Comparison of ENCODE assay signal across 8 cellular contexts in genomic region chr22:39343259-39344045, GRCh38. TPM values are rescaled to one million over a fixed set of nuclear protein-coding genes. Genes with fewer than 3 reads are reported as not detected.
DNase-seq lines count a peak whose midpoint lies in the region; ATAC-seq and TF ChIP-seq lines count a peak whose summit lies in the region.

No MANE protein-coding gene starts in this region.

- H3K9me3 Mint-ChIP-seq in Calu3 (ENCODE audit: low read depth, unreplicated experiment) = no peaks in the 10 kb centered on the region
- H3K9me3 Mint-ChIP-seq in activated naive CD8-positive, alpha-beta T cell treated with anti-CD3 and anti-CD28 coated beads, Interleukin-2, amount 10 ng/mL, durations not matched to agents 7 days and 5 days = no peaks in the 10 kb centered on the region

- in situ Hi-C loops in KBM-7 (cut with MboI; ENCODE audit: low pct_unique_long_range_greater_than_20kb, low sequenced_read_pairs) = no loop called here

- ATAC-seq in activated naive CD8-positive, alpha-beta T cell treated with anti-CD3 and anti-CD28 coated beads, Interleukin-2, amount 10 ng/mL, durations not matched to agents 7 days and 5 days (ENCODE audit: low read depth) = peak; percentile 96
- ATAC-seq in psoas muscle = peak; percentile 68 to 90 (median 86)
- ATAC-seq in GM21360 (IDR thresholded peaks at IDR 0.05; ENCODE audit: unreplicated experiment) = no peak
- ATAC-seq in GM21526 (IDR thresholded peaks at IDR 0.05; ENCODE audit: low FRiP score, unreplicated experiment) = no peak

- H3K4me3 Mint-ChIP-seq in Calu3 (ENCODE audit: low read depth, unreplicated experiment) = no peak overlapping the region
- H3K4me3 Mint-ChIP-seq in activated naive CD8-positive, alpha-beta T cell treated with anti-CD3 and anti-CD28 coated beads, Interleukin-2, amount 10 ng/mL, durations not matched to agents 7 days and 5 days = no peak overlapping the region

- H3K27ac ChIP-seq in SJCRH30 (no peak overlapping the region), cardiac muscle cell (no peak overlapping the region), psoas muscle (no peak overlapping the region)

- POLR2A ChIA-PET in activated naive CD8-positive, alpha-beta T cell treated with anti-CD3 and anti-CD28 coated beads, Interleukin-2, amount 10 ng/mL, durations not matched to agents 7 days and 5 days (lab: Charles Lee) = interaction anchor here (2.3 to 2.7 kb wide), 2 partner anchors 24 to 176 kb away, joined by 6 to 13 read pairs; partner anchors contain the start of genes ATF4 and RPL3

- intact Hi-C loops in Calu3 (cut with micrococcal nuclease; ENCODE audit: unreplicated experiment) = no loop called here
- intact Hi-C loops in psoas muscle (cut with DNase I) = loop anchor here (5.0 to 10.0 kb wide), 2 partner anchors 171 to 184 kb away; no protein-coding TSS in a partner anchor

- DNase-seq in Calu3 (peak; percentile 71), KBM-7 (peak; percentile 79), SJCRH30 (peak; percentile 39 to 63), cardiac muscle cell (ENCODE audit: low read depth in 1 of 2, low spot score in 1 of 2) (peak; percentile 77 to 81), psoas muscle (peak in 1 of 2 donors; percentile 70)
- peak; percentile 52 for DNase-seq in activated naive CD8-positive, alpha-beta T cell treated with anti-CD3 and anti-CD28 coated beads, Interleukin-2, amount 10 ng/mL, durations not matched to agents 7 days and 5 days

- H3K4me1 Mint-ChIP-seq in Calu3 (ENCODE audit: low read depth, unreplicated experiment) = peaks cover 32% of the 10 kb centered on the region
- peaks cover 4% of the 10 kb centered on the region for H3K4me1 Mint-ChIP-seq in activated naive CD8-positive, alpha-beta T cell treated with anti-CD3 and anti-CD28 coated beads, Interleukin-2, amount 10 ng/mL, durations not matched to agents 7 days and 5 days

- CTCF ChIA-PET in Calu3 (lab: Charles Lee) = interaction anchor here (0.6 to 1.6 kb wide), 9 partner anchors 9 to 186 kb away, joined by 3 to 8 read pairs (median 4); partner anchors contain the start of genes RPL3 and TAB1

- H3K27me3 Mint-ChIP-seq in Calu3 (ENCODE audit: unreplicated experiment) = no peaks in the 10 kb centered on the region
- H3K27me3 Mint-ChIP-seq in activated naive CD8-positive, alpha-beta T cell treated with anti-CD3 and anti-CD28 coated beads, Interleukin-2, amount 10 ng/mL, durations not matched to agents 7 days and 5 days = peaks cover 9% of the 10 kb centered on the region

- no TSS peak for BruUV-seq in Calu3 (replicated peaks; lab: Mats Ljungman, UMichigan)

- peaks cover 4% of the 10 kb centered on the region for H3K36me3 Mint-ChIP-seq in Calu3 (ENCODE audit: insufficient read depth, unreplicated experiment)
- no peaks in the 10 kb centered on the region for H3K36me3 Mint-ChIP-seq in activated naive CD8-positive, alpha-beta T cell treated with anti-CD3 and anti-CD28 coated beads, Interleukin-2, amount 10 ng/mL, durations not matched to agents 7 days and 5 days

- no peaks in the 10 kb centered on the region for H3K36me3 ChIP-seq in SJCRH30
- H3K36me3 ChIP-seq in cardiac muscle cell = no peaks in the 10 kb centered on the region
- H3K36me3 ChIP-seq in psoas muscle (ENCODE audit: insufficient read depth in 1 of 2, low read depth in 1 of 2) = no peaks in the 10 kb centered on the region

- H3K4me3 ChIP-seq in SJCRH30 = no peak overlapping the region
- no peak overlapping the region for H3K4me3 ChIP-seq in cardiac muscle cell
- no peak overlapping the region for H3K4me3 ChIP-seq in psoas muscle

- H3K27me3 ChIP-seq in SJCRH30 (no peaks in the 10 kb centered on the region), cardiac muscle cell (no peaks in the 10 kb centered on the region), psoas muscle (ENCODE audit: insufficient read depth in 3 of 3, low read length in 2 of 3) (peaks cover 0 to 3% (median 0%) of the 10 kb centered on the region in 3 donors)

- WGBS in psoas muscle, 3 donors = 29 to 32% (median 32%) methylated on average over 15 of the region's 15 CpGs

- no peak overlapping the region for H3K27ac Mint-ChIP-seq in Calu3 (ENCODE audit: unreplicated experiment)
- H3K27ac Mint-ChIP-seq in activated naive CD8-positive, alpha-beta T cell treated with anti-CD3 and anti-CD28 coated beads, Interleukin-2, amount 10 ng/mL, durations not matched to agents 7 days and 5 days = no peak overlapping the region

- TF ChIP-seq CTCF in Calu3 (IDR thresholded peaks at IDR 0.05; ENCODE audit: unreplicated experiment) (peak; percentile 74), cardiac muscle cell (IDR thresholded peaks at IDR 0.05; ENCODE audit: low read depth, low read length) (peak; percentile 92), psoas muscle (IDR thresholded peaks at IDR 0.05) (peak; percentile 67)

- H3K9me3 ChIP-seq in SJCRH30 (replicated peaks) (no peaks in the 10 kb centered on the region), cardiac muscle cell (ENCODE audit: low read depth) (no peaks in the 10 kb centered on the region), psoas muscle (no peaks in the 10 kb centered on the region)

- H3K4me1 ChIP-seq in SJCRH30 (no peaks in the 10 kb centered on the region), cardiac muscle cell (ENCODE audit: low read depth) (no peaks in the 10 kb centered on the region), psoas muscle (no peaks in the 10 kb centered on the region)

RNA-seq across cellular contexts. Expression of gene SYNGR1, which starts 6.3 kb away (rescaled TPM):
- total RNA-seq in Calu3 (2022) (12.3 and 16.8 TPM in 2 replicates), cardiac muscle cell (40.7 and 61.8 TPM in 2 replicates), psoas muscle (10 to 100 TPM; 15.3 to 20.4 (median 16.0) TPM)
- total RNA-seq in SJCRH30 (2014; rRNA removed; shearing (Covaris generic)) = 3.2 and 4.0 TPM in 2 replicates
- 10 to 100 TPM; 27.1 to 31.6 TPM for total RNA-seq in activated naive CD8-positive, alpha-beta T cell treated with anti-CD3 and anti-CD28 coated beads, Interleukin-2, amount 10 ng/mL, durations not matched to agents 7 days and 5 days
- polyA plus RNA-seq in cardiac muscle cell (81.9 and 112 TPM in 2 replicates), psoas muscle (10 to 100 TPM; 28.5 to 39.9 (median 37.1) TPM)

RNA-seq across cellular contexts. Expression of gene RPL3, which starts 24.0 kb away (rescaled TPM):
- total RNA-seq in Calu3 (2022) = 977 and 1,058 TPM in 2 replicates
- total RNA-seq in SJCRH30 (2014; rRNA removed; shearing (Covaris generic)) = 1,999 and 2,056 TPM in 2 replicates
- total RNA-seq in activated naive CD8-positive, alpha-beta T cell treated with anti-CD3 and anti-CD28 coated beads, Interleukin-2, amount 10 ng/mL, durations not matched to agents 7 days and 5 days = 1,000 to 10,000 TPM; 1,927 to 2,015 TPM
- 2,304 and 2,959 TPM in 2 replicates for total RNA-seq in cardiac muscle cell
- 1,107 and 1,423 TPM in 2 replicates for polyA plus RNA-seq in cardiac muscle cell
- total RNA-seq in psoas muscle = 100 to 1,000 TPM; 266 to 539 (median 329) TPM
- 1,000 to 10,000 TPM in 1 of 3 donors, 100 to 1,000 TPM in 2; 470 to 1,471 (median 727) TPM for polyA plus RNA-seq in psoas muscle

RNA-seq across cellular contexts. Expression of gene TAB1, which starts 56.1 kb away (rescaled TPM):
- total RNA-seq in Calu3 (2022) (31.8 and 34.6 TPM in 2 replicates), cardiac muscle cell (41.2 and 52.1 TPM in 2 replicates), psoas muscle (10 to 100 TPM in 3 of 4 donors, 1 to 10 TPM in 1; 9.7 to 22.1 (median 17.3) TPM)
- total RNA-seq in SJCRH30 (2014; rRNA removed; shearing (Covaris generic)) = 8.7 and 9.3 TPM in 2 replicates
- total RNA-seq in activated naive CD8-positive, alpha-beta T cell treated with anti-CD3 and anti-CD28 coated beads, Interleukin-2, amount 10 ng/mL, durations not matched to agents 7 days and 5 days = 10 to 100 TPM; 37.4 to 39.9 TPM
- polyA plus RNA-seq in cardiac muscle cell (21.6 and 28.2 TPM in 2 replicates), psoas muscle (10 to 100 TPM; 10.4 to 17.4 (median 12.8) TPM)

Comparison
In these comparisons a context has a peak if more than half of its experiments do, and no peak if none do; other contexts are left out.
1. ATAC-seq: peak in activated naive CD8-positive, alpha-beta T cell treated with anti-CD3 and anti-CD28 coated beads, Interleukin-2, amount 10 ng/mL, durations not matched to agents 7 days and 5 days (single experiment) and psoas muscle (4 of 4); none in GM21360 (single experiment) and GM21526 (single experiment).
2. Peak in every context shown above with its lines, with median percentiles within 50 percentile points of each other: CTCF ChIP-seq.